11 cellular contexts compared by ENCODE assay signal in the genomic region with DNA sequence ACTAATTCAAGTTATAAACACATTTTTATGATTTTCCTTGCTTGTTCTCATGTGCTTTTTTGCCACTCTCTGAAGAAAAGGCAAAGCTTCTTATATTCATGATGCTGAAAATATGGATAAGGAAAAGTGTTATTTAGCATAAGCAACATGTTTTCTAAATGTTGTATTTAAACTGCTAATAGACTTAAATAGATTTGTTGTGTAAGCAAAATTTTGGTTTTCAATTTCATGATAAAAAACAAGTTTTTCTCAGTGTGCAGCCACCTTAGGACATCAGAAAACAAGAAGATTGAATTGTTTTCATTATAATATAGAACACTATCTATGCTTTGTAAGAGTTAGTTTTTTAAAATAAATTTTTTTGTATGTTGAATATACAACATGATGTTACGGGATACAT. TPM values are rescaled to one million over a fixed set of nuclear protein-coding genes. Genes with fewer than 3 reads are reported as not detected.
"Had no signal": no experiment of that assay in that cellular context is flagged by ENCODE, and none has a peak within 500 bp of the region (broad histone marks: within the 10 kb centered on the region; RNA-seq: fewer than 3 reads in every experiment).

No MANE protein-coding gene starts in this region.

- H3K9ac ChIP-seq: GM23248 had no signal

- H2AFZ ChIP-seq: GM23248 had no signal

- ATAC-seq: HCT116 had no signal

- H3K9me3 ChIP-seq: HAP-1 had no signal

- H3K4me3 ChIP-seq: GM23248, HAP-1 had no signal

- DNase-seq: GM23248, GOT3, H7, HFFc6, KG1 had no signal

- H3K27ac ChIP-seq: GM23248, HL-60 had no signal

- H3K4me1 ChIP-seq: HAP-1 had no signal

- H3K36me3 ChIP-seq: HAP-1 had no signal

RNA-seq across cellular contexts. Expression of gene OR4A16, which starts 2.3 kb away (rescaled TPM):
- total RNA-seq: GM23248, H7, HFFc6, HT1080 had no signal
- polyA plus RNA-seq: GM23248, IgD-negative memory B cell had no signal

RNA-seq across cellular contexts. Expression of gene OR4A15, which starts 22.5 kb away (rescaled TPM):
- total RNA-seq: GM23248, H4, H7, HFFc6, HT1080 had no signal
- polyA plus RNA-seq: GM23248, IgD-negative memory B cell had no signal
